ENCODE assay signal across 8 cellular contexts in the genomic region with DNA sequence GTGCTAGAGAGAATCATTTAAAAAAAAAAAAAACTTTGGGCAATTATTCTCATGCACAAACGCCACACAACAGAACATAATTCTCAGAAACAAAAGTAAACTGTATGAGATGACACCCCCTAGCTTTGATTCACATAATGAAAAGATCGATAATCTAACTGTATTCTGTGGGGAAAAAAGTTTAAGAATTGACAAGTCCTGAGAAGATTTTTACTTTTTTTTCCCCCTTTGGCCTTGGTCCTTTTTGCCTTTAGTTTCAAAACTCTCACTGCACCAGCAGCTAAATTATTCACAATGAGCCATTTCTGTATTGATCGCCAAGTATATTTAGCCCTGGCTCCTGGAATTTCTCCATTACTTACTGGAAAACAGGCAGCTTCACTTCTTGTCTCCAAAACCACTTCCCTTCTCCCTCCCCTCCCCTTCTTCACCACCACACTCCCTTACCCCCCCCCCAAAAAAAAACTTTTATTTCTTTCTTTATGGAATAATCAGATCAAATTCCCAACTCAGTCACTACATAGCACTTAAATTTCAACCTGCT. TPM values are rescaled to one million over a fixed set of nuclear protein-coding genes. Genes with fewer than 3 reads are reported as not detected.
DNase-seq lines count a peak whose midpoint lies in the region; ATAC-seq and TF ChIP-seq lines count a peak whose summit lies in the region.

No MANE protein-coding gene starts in this region.

- no peaks in the 10 kb centered on the region for H3K9me3 Mint-ChIP-seq in natural killer cell

- H3K4me3 ChIP-seq in BLaER1 (peak overlapping the region; percentile 83), colonic mucosa (peak overlapping the region; percentile 34)

- peak overlapping the region; percentile 91 to 93 for H3K27ac Mint-ChIP-seq in natural killer cell

- H4K20me1 ChIP-seq in BLaER1, result no peaks in the 10 kb centered on the region

- TF ChIP-seq CTCF in colonic mucosa (IDR thresholded peaks at IDR 0.05) (no peak), natural killer cell (IDR thresholded peaks at IDR 0.05) (no peak)

- H3K36me3 ChIP-seq in BLaER1 (no peaks in the 10 kb centered on the region), KOPT-K1 (ENCODE audit: insufficient read depth, low read length) (peaks cover 27% of the 10 kb centered on the region), colonic mucosa (no peaks in the 10 kb centered on the region)

- H3K27me3 Mint-ChIP-seq in natural killer cell (ENCODE audit: low read depth in 2 of 2), result no peaks in the 10 kb centered on the region

- H3K4me1 ChIP-seq in BLaER1 (peaks cover 54% of the 10 kb centered on the region), colonic mucosa (no peaks in the 10 kb centered on the region)

- no peaks in the 10 kb centered on the region for H3K9me3 ChIP-seq in BLaER1
- no peaks in the 10 kb centered on the region for H3K9me3 ChIP-seq in KOPT-K1 (ENCODE audit: insufficient read depth, low read length, poor library complexity, severe bottlenecking)
- no peaks in the 10 kb centered on the region for H3K9me3 ChIP-seq in colonic mucosa

- H3K27ac ChIP-seq in BLaER1 (peak overlapping the region; percentile 39; the same call in 1 of the 2 replicates), KOPT-K1 (ENCODE audit: low read depth, low read length, poor library complexity, severe bottlenecking) (peak overlapping the region; percentile 96), colonic mucosa (no peak overlapping the region)

- intact Hi-C loops in colonic mucosa (cut with DNase I) (no loop called here), natural killer cell (cut with micrococcal nuclease) (loop anchor here (2.0 to 5.0 kb wide), 2 partner anchors 31 to 132 kb away; no protein-coding TSS in a partner anchor)

- H3K36me3 Mint-ChIP-seq in natural killer cell, result no peaks in the 10 kb centered on the region

- H3K27me3 ChIP-seq in BLaER1, result peaks cover 6% of the 10 kb centered on the region; the same call in 1 of the 2 replicates
- H3K27me3 ChIP-seq in colonic mucosa, result no peaks in the 10 kb centered on the region

- H3K9ac ChIP-seq in BLaER1 (peak overlapping the region; percentile 72), colonic mucosa (ENCODE audit: low read depth in 2 of 2, low read length in 2 of 2) (no peak overlapping the region)

- H3K4me2 ChIP-seq in BLaER1, result peak overlapping the region; percentile 90

- ATAC-seq in natural killer cell, result no peak
- ATAC-seq in HG02610 (IDR thresholded peaks at IDR 0.05; ENCODE audit: unreplicated experiment), result no peak
- ATAC-seq in HG03354 (IDR thresholded peaks at IDR 0.05; ENCODE audit: poor library complexity, severe bottlenecking, unreplicated experiment), result no peak

- peaks cover 71 to 79% of the 10 kb centered on the region in 2 donors for H3K4me1 Mint-ChIP-seq in natural killer cell

- H3K4me3 Mint-ChIP-seq in natural killer cell, result peak overlapping the region; percentile 98

- DNase-seq in colonic mucosa (no peak), natural killer cell (no peak), SHP77 treated with DMSO at 0.1 percent for 48 hours (lab: John Stamatoyannopoulos, UW) (no peak), NOMO-1 (lab: John Stamatoyannopoulos, UW; ENCODE audit: unreplicated experiment in 2 of 2) (no peak)

RNA-seq across cellular contexts. Expression of gene IKZF2, which starts 2.0 kb away (rescaled TPM):
- total RNA-seq in colonic mucosa (1 to 10 TPM; 4.5 to 4.8 TPM), natural killer cell (100 to 1,000 TPM in 2 of 3 donors, 10 to 100 TPM in 1; 74.4 to 162 (median 133) TPM)

Comparison
In these comparisons a context has a peak if more than half of its experiments do, and no peak if none do; other contexts are left out.
1. RNA of gene IKZF2, which starts 2.0 kb away (total RNA-seq): 74.4 to 162 TPM in natural killer cell; 4.5 to 4.8 TPM in colonic mucosa; every median in the first group is over 10 times any median in the second.